In the genomic region with DNA sequence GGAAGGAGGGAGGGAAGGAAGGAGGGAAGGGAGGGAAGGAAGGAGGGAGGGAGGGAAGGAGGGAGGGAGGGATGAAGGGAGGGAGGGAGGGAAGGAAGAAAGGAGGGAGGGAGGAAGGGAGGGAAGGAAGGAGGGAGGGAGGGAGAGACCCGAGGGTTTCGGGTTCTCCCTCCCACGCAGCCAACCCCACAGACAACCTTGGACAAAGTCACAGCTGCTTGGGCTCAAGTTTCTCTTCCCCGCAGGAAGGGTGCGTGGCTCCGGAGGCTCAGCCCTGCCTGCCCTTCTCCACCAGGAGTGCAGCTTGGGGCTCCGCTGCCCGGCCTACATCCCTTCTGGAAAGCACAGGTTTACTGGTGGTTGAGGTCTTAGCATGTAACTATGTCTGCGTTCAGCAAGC, we compare ENCODE assay signal across 10 cellular contexts.
"Had no signal": no experiment of that assay in that cellular context is flagged by ENCODE, and none has a peak within 500 bp of the region (broad histone marks: within the 10 kb centered on the region; RNA-seq: fewer than 3 reads in every experiment).

No MANE protein-coding gene starts in this region.

- ATAC-seq: activated CD8-positive, alpha-beta T cell treated with anti-CD3 and anti-CD28 coated beads, Interleukin-2, amount 10 ng/mL, durations not matched to agents 7 days and 5 days; heart left ventricle; natural killer cell treated with Interleukin-12 subunit alpha and Interleukin-12 subunit beta and Interleukin-15 and Interleukin-18, amount 100 ng/mL, for 72 hours had no signal

- DNase-seq: activated CD4-positive, alpha-beta T cell treated with anti-CD3 and anti-CD28 coated beads for 48 hours; activated CD8-positive, alpha-beta T cell treated with anti-CD3 and anti-CD28 coated beads, Interleukin-2, amount 10 ng/mL, durations not matched to agents 7 days and 5 days; activated naive CD4-positive, alpha-beta T cell treated with anti-CD3 and anti-CD28 coated beads for 36 hours; foreskin melanocyte; heart left ventricle; stimulated activated CD4-positive, alpha-beta T cell treated with anti-CD3 and anti-CD28 coated beads, Interleukin-4, amount 100 ng/mL, for 1 hour; stimulated activated CD8-positive, alpha-beta memory T cell treated with anti-CD3 and anti-CD28 coated beads, Interleukin-4, amount 100 ng/mL, for 48 hours; testis had no signal

- H3K36me3 Mint-ChIP-seq: natural killer cell treated with Interleukin-12 subunit alpha and Interleukin-12 subunit beta and Interleukin-15 and Interleukin-18, amount 100 ng/mL, for 72 hours had no signal

- H3K4me3 Mint-ChIP-seq: activated CD8-positive, alpha-beta T cell treated with anti-CD3 and anti-CD28 coated beads, Interleukin-2, amount 10 ng/mL, durations not matched to agents 7 days and 5 days; activated naive CD4-positive, alpha-beta T cell treated with anti-CD3 and anti-CD28 coated beads for 36 hours; natural killer cell treated with Interleukin-12 subunit alpha and Interleukin-12 subunit beta and Interleukin-15 and Interleukin-18, amount 100 ng/mL, for 72 hours; stimulated activated naive CD8-positive, alpha-beta T cell treated with anti-CD3 and anti-CD28 coated beads, Interleukin-15, Interleukin-2, amounts not matched to agents 100 ng/mL and 50 ng/mL, for 24 hours had no signal

- H3K9me3 Mint-ChIP-seq: activated naive CD4-positive, alpha-beta T cell treated with anti-CD3 and anti-CD28 coated beads for 36 hours; natural killer cell treated with Interleukin-12 subunit alpha and Interleukin-12 subunit beta and Interleukin-15 and Interleukin-18, amount 100 ng/mL, for 72 hours; stimulated activated naive CD8-positive, alpha-beta T cell treated with anti-CD3 and anti-CD28 coated beads, Interleukin-15, Interleukin-2, amounts not matched to agents 100 ng/mL and 50 ng/mL, for 24 hours had no signal

- H3K27ac Mint-ChIP-seq: natural killer cell treated with Interleukin-12 subunit alpha and Interleukin-12 subunit beta and Interleukin-15 and Interleukin-18, amount 100 ng/mL, for 72 hours; stimulated activated naive CD8-positive, alpha-beta T cell treated with anti-CD3 and anti-CD28 coated beads, Interleukin-15, Interleukin-2, amounts not matched to agents 100 ng/mL and 50 ng/mL, for 24 hours had no signal

- H3K4me3 ChIP-seq: heart left ventricle, testis had no signal

- H3K27me3 ChIP-seq: heart left ventricle, testis had no signal

- H3K9me3 ChIP-seq: heart left ventricle, testis had no signal

- H3K27me3 Mint-ChIP-seq: natural killer cell treated with Interleukin-12 subunit alpha and Interleukin-12 subunit beta and Interleukin-15 and Interleukin-18, amount 100 ng/mL, for 72 hours; stimulated activated naive CD8-positive, alpha-beta T cell treated with anti-CD3 and anti-CD28 coated beads, Interleukin-15, Interleukin-2, amounts not matched to agents 100 ng/mL and 50 ng/mL, for 24 hours had no signal

- H3K27ac ChIP-seq: testis had no signal
